23 cellular contexts compared by ENCODE assay signal in the genomic region with DNA sequence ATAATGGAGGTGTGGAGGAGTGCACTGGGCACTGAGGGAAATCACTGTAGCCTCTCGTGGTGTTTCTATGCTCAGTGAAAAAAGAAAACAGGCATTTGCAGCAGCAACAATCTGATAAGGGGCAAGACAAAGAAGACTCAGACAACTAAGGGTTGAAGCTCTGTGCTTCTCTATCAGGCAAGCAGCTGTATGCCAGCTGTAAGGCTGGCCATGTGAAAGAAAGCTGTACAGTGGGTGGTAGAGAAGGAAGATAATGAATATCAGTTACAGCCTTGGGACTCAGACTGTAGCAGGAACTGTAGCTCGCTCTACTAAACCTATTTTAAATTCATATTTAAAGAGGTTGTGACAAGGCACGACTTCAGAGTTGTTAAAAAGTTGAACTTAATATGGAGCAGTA.
"Had no signal": no experiment of that assay in that cellular context is flagged by ENCODE, and none has a peak within 500 bp of the region (broad histone marks: within the 10 kb centered on the region; RNA-seq: fewer than 3 reads in every experiment).

No MANE protein-coding gene starts in this region.

- H3K27ac Mint-ChIP-seq: activated naive CD4-positive, alpha-beta T cell treated with anti-CD3 and anti-CD28 coated beads for 36 hours; activated naive CD8-positive, alpha-beta T cell treated with anti-CD3 and anti-CD28 coated beads, Interleukin-2, amount 10 ng/mL, durations not matched to agents 7 days and 5 days; activated T-cell treated with anti-CD3 and anti-CD28 coated beads, Interleukin-2, amount 50 U/mL, for 72 hours; stimulated activated effector memory CD8-positive, alpha-beta T cell treated with anti-CD3 and anti-CD28 coated beads, Interleukin-12 subunit alpha, Interleukin-12 subunit beta, amount 100 ng/mL, for 72 hours; stimulated activated naive CD8-positive, alpha-beta T cell treated with anti-CD3 and anti-CD28 coated beads, Interleukin-15, amount 100 ng/mL, for 72 hours had no signal

- DNase-seq: activated CD8-positive, alpha-beta memory T cell treated with anti-CD3 and anti-CD28 coated beads for 24 hours; activated CD8-positive, alpha-beta memory T cell treated with anti-CD3 and anti-CD28 coated beads, Interleukin-2, amount 50 U/mL, for 4 hours; activated effector memory CD4-positive, alpha-beta T cell treated with Interleukin-2 at 50 U/mL for 16 hours; activated naive CD4-positive, alpha-beta T cell treated with anti-CD3 and anti-CD28 coated beads for 36 hours; activated naive CD8-positive, alpha-beta T cell treated with anti-CD3 and anti-CD28 coated beads, Interleukin-2, amount 10 ng/mL, durations not matched to agents 7 days and 5 days; activated T-cell treated with anti-CD3 and anti-CD28 coated beads, Interleukin-2, amount 50 U/mL, for 72 hours; amniotic stem cell; head of caudate nucleus; hypothalamus; left ventricle myocardium superior; ovary; psoas muscle; right cardiac atrium; stimulated activated CD4-positive, alpha-beta T cell treated with anti-CD3 and anti-CD28 coated beads, Interleukin-1b, Interleukin-23, amount 100 ng/mL, for 48 hours; stimulated activated naive CD8-positive, alpha-beta T cell treated with anti-CD3 and anti-CD28 coated beads, Interleukin-15, amount 100 ng/mL, for 72 hours; T-helper 1 cell; tibial artery had no signal

- H3K27ac ChIP-seq: breast epithelium, esophagus muscularis mucosa, gastroesophageal sphincter, ovary, psoas muscle, tibial artery had no signal

- H3K4me3 ChIP-seq: breast epithelium, esophagus muscularis mucosa, gastroesophageal sphincter, ovary, psoas muscle, tibial artery had no signal

- H3K4me1 Mint-ChIP-seq: activated naive CD8-positive, alpha-beta T cell treated with anti-CD3 and anti-CD28 coated beads, Interleukin-2, amount 10 ng/mL, durations not matched to agents 7 days and 5 days; central memory CD8-positive, alpha-beta T cell; stimulated activated effector memory CD8-positive, alpha-beta T cell treated with anti-CD3 and anti-CD28 coated beads, Interleukin-12 subunit alpha, Interleukin-12 subunit beta, amount 100 ng/mL, for 72 hours; stimulated activated naive CD8-positive, alpha-beta T cell treated with anti-CD3 and anti-CD28 coated beads, Interleukin-15, amount 100 ng/mL, for 72 hours had no signal

- H3K9me3 ChIP-seq: breast epithelium, esophagus muscularis mucosa, gastroesophageal sphincter, ovary, psoas muscle, tibial artery had no signal

- H3K36me3 ChIP-seq: breast epithelium, esophagus muscularis mucosa, gastroesophageal sphincter, ovary, tibial artery had no signal

- H3K4me3 Mint-ChIP-seq: activated naive CD4-positive, alpha-beta T cell treated with anti-CD3 and anti-CD28 coated beads for 36 hours; activated naive CD8-positive, alpha-beta T cell treated with anti-CD3 and anti-CD28 coated beads, Interleukin-2, amount 10 ng/mL, durations not matched to agents 7 days and 5 days; activated T-cell treated with anti-CD3 and anti-CD28 coated beads, Interleukin-2, amount 50 U/mL, for 72 hours; central memory CD8-positive, alpha-beta T cell; neural crest cell; stimulated activated effector memory CD8-positive, alpha-beta T cell treated with anti-CD3 and anti-CD28 coated beads, Interleukin-12 subunit alpha, Interleukin-12 subunit beta, amount 100 ng/mL, for 72 hours; stimulated activated naive CD8-positive, alpha-beta T cell treated with anti-CD3 and anti-CD28 coated beads, Interleukin-15, amount 100 ng/mL, for 72 hours had no signal

- H3K27me3 ChIP-seq: breast epithelium, esophagus muscularis mucosa, gastroesophageal sphincter, ovary, tibial artery had no signal

- H3K27me3 Mint-ChIP-seq: activated naive CD8-positive, alpha-beta T cell treated with anti-CD3 and anti-CD28 coated beads, Interleukin-2, amount 10 ng/mL, durations not matched to agents 7 days and 5 days; central memory CD8-positive, alpha-beta T cell; stimulated activated naive CD8-positive, alpha-beta T cell treated with anti-CD3 and anti-CD28 coated beads, Interleukin-15, amount 100 ng/mL, for 72 hours had no signal

- H3K36me3 Mint-ChIP-seq: activated naive CD8-positive, alpha-beta T cell treated with anti-CD3 and anti-CD28 coated beads, Interleukin-2, amount 10 ng/mL, durations not matched to agents 7 days and 5 days; stimulated activated effector memory CD8-positive, alpha-beta T cell treated with anti-CD3 and anti-CD28 coated beads, Interleukin-12 subunit alpha, Interleukin-12 subunit beta, amount 100 ng/mL, for 72 hours had no signal

- H3K9me3 Mint-ChIP-seq: activated naive CD4-positive, alpha-beta T cell treated with anti-CD3 and anti-CD28 coated beads for 36 hours; activated naive CD8-positive, alpha-beta T cell treated with anti-CD3 and anti-CD28 coated beads, Interleukin-2, amount 10 ng/mL, durations not matched to agents 7 days and 5 days; neural crest cell had no signal

- ATAC-seq: activated T-cell treated with anti-CD3 and anti-CD28 coated beads, Interleukin-2, amount 50 U/mL, for 72 hours; gastroesophageal sphincter; left ventricle myocardium superior; psoas muscle; right cardiac atrium; stimulated activated effector memory CD8-positive, alpha-beta T cell treated with anti-CD3 and anti-CD28 coated beads, Interleukin-12 subunit alpha, Interleukin-12 subunit beta, amount 100 ng/mL, for 72 hours; stimulated activated naive CD8-positive, alpha-beta T cell treated with anti-CD3 and anti-CD28 coated beads, Interleukin-15, amount 100 ng/mL, for 72 hours had no signal

- H3K4me1 ChIP-seq: breast epithelium, esophagus muscularis mucosa, gastroesophageal sphincter, psoas muscle, tibial artery had no signal
